Comparison of ENCODE assay signal across 24 cellular contexts in the genomic region with DNA sequence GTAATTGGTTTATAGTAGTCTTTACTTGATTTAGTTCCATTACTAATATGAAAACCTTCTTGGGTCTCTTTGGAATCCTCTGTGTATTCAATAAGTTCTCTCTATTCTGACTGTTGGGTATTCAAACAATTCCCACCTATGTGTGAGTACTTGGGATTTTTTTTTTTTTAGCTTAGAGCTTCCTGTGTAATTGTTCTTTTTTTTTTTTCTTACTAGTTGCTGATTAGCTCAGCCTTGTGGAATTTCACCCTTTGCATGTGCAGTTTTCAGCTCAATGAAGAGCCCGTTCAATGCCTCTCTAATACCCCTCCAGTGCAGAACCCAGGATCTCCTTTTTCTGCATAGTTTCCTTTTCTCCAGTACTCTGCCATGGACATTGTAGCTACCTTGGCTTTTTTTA.
DNase-seq lines count a peak whose midpoint lies in the region; ATAC-seq, FAIRE-seq and TF ChIP-seq lines count a peak whose summit lies in the region.
"Had no signal": no experiment of that assay in that cellular context is flagged by ENCODE, and none has a peak within 500 bp of the region (broad histone marks: within the 10 kb centered on the region; RNA-seq: fewer than 3 reads in every experiment).

No MANE protein-coding gene starts in this region.

- DNase-seq in mammary epithelial cell (no peak), MCF 10A (ENCODE audit: unreplicated experiment) (no peak), choroid plexus epithelial cell (ENCODE audit: low read depth) (peak; percentile 48), iris pigment epithelial cell (ENCODE audit: low read depth) (peak; percentile 57), RPMI8226 (no peak), pancreas (no peak), posterior vena cava (ENCODE audit: low spot score) (no peak)
- DNase-seq in effector CD8-positive, alpha-beta T cell (lab: John Stamatoyannopoulos, UW) = no peak
- DNase-seq: 8988T; activated CD4-positive, alpha-beta memory T cell treated with anti-CD3 and anti-CD28 coated beads for 36 hours; activated naive CD8-positive, alpha-beta T cell treated with anti-CD3 and anti-CD28 coated beads, Interleukin-2, amount 10 ng/mL, durations not matched to agents 7 days and 5 days; activated T-cell treated with anti-CD3 and anti-CD28 coated beads, Interleukin-2, amount 50 U/mL, for 72 hours; central memory CD4-positive, alpha-beta T cell; DMS 273 treated with DMSO at 0.1 percent for 48 hours; effector memory CD4-positive, alpha-beta T cell; NCI-H1417 treated with DMSO at 0.1 percent for 48 hours; nephron progenitor cell; stimulated activated CD4-positive, alpha-beta T cell treated with anti-CD3 and anti-CD28 coated beads, Interleukin-15, amount 100 ng/mL, for 24 hours; stimulated activated naive CD4-positive, alpha-beta T cell treated with Interleukin-2 at 50 U/mL for 16 hours; trophoblast cell had no signal

- H3K36me3 ChIP-seq in mammary epithelial cell (ENCODE audit: insufficient read depth, low read length) (no peaks in the 10 kb centered on the region), pancreas (no peaks in the 10 kb centered on the region)
- H3K36me3 ChIP-seq: BLaER1 had no signal

- no peaks in the 10 kb centered on the region for H3K27me3 Mint-ChIP-seq in MCF 10A (ENCODE audit: insufficient read depth, unreplicated experiment)
- H3K27me3 Mint-ChIP-seq: memory B cell had no signal

- H3K4me1 Mint-ChIP-seq in MCF 10A (ENCODE audit: insufficient read depth, unreplicated experiment) = no peaks in the 10 kb centered on the region
- H3K4me1 Mint-ChIP-seq: activated naive CD8-positive, alpha-beta T cell treated with anti-CD3 and anti-CD28 coated beads, Interleukin-2, amount 10 ng/mL, durations not matched to agents 7 days and 5 days; memory B cell; nephron progenitor cell had no signal

- no peak overlapping the region for H3K9ac ChIP-seq in mammary epithelial cell (ENCODE audit: insufficient read depth, low read length)
- H3K9ac ChIP-seq: BLaER1 had no signal

- H3K27ac Mint-ChIP-seq in MCF 10A (ENCODE audit: low read depth, unreplicated experiment) = no peak overlapping the region
- H3K27ac Mint-ChIP-seq: activated CD4-positive, alpha-beta memory T cell treated with anti-CD3 and anti-CD28 coated beads for 36 hours; activated naive CD8-positive, alpha-beta T cell treated with anti-CD3 and anti-CD28 coated beads, Interleukin-2, amount 10 ng/mL, durations not matched to agents 7 days and 5 days; activated T-cell treated with anti-CD3 and anti-CD28 coated beads, Interleukin-2, amount 50 U/mL, for 72 hours; memory B cell; nephron progenitor cell had no signal

- CTCF ChIA-PET in mammary epithelial cell (lab: Charles Lee; ENCODE audit: low non-redundant PET) (no interaction called here), MCF 10A (lab: Yijun Ruan, JAX) (interaction anchor here (0.6 to 0.9 kb wide), 2 partner anchors 8 to 40 kb away, joined by 3 read pairs; no protein-coding TSS in a partner anchor)

- no peak for FAIRE-seq in pancreas (lab: Jason Lieb, UNC)
- FAIRE-seq: H54 had no signal

- no peaks in the 10 kb centered on the region for H3K9me3 ChIP-seq in mammary epithelial cell (replicated peaks; ENCODE audit: insufficient read depth, low read length)
- H3K9me3 ChIP-seq in pancreas = no peaks in the 10 kb centered on the region

- no peak overlapping the region for H3K4me2 ChIP-seq in mammary epithelial cell (ENCODE audit: insufficient read depth, low read depth, low read length)
- H3K4me2 ChIP-seq: BLaER1 had no signal

- peaks cover 5% of the 10 kb centered on the region for H3K9me3 Mint-ChIP-seq in MCF 10A (ENCODE audit: unreplicated experiment)

- peaks cover 8% of the 10 kb centered on the region for H3K36me3 Mint-ChIP-seq in MCF 10A (ENCODE audit: insufficient read depth, unreplicated experiment)
- H3K36me3 Mint-ChIP-seq: activated CD4-positive, alpha-beta memory T cell treated with anti-CD3 and anti-CD28 coated beads for 36 hours; activated naive CD8-positive, alpha-beta T cell treated with anti-CD3 and anti-CD28 coated beads, Interleukin-2, amount 10 ng/mL, durations not matched to agents 7 days and 5 days; memory B cell had no signal

- H3K4me3 Mint-ChIP-seq in MCF 10A (ENCODE audit: unreplicated experiment) = no peak overlapping the region
- H3K4me3 Mint-ChIP-seq: activated CD4-positive, alpha-beta memory T cell treated with anti-CD3 and anti-CD28 coated beads for 36 hours; activated naive CD8-positive, alpha-beta T cell treated with anti-CD3 and anti-CD28 coated beads, Interleukin-2, amount 10 ng/mL, durations not matched to agents 7 days and 5 days; activated T-cell treated with anti-CD3 and anti-CD28 coated beads, Interleukin-2, amount 50 U/mL, for 72 hours; memory B cell; nephron progenitor cell had no signal

- in situ Hi-C loops in mammary epithelial cell (cut with MboI; ENCODE audit: low sequenced_read_pairs in 2 of 2) = no loop called here

- H3K27ac ChIP-seq in mammary epithelial cell (ENCODE audit: insufficient read depth, low read depth, low read length) = no peak overlapping the region
- no peak overlapping the region for H3K27ac ChIP-seq in pancreas
- H3K27ac ChIP-seq: BLaER1, VCaP had no signal

- dilution Hi-C loops in mammary epithelial cell (cut with HindIII; ENCODE audit: low sequenced_read_pairs) = no loop called here

- TF ChIP-seq CTCF in mammary epithelial cell (conservative IDR thresholded peaks at IDR 0.05 in 1 of 2, IDR thresholded peaks at IDR 0.05 in 1 of 2; ENCODE audit: extremely low read depth in 1 of 2, insufficient read depth in 1 of 2, low read depth in 1 of 2, low read length in 2 of 2) = no peak
- no peak for TF ChIP-seq CTCF in MCF 10A (IDR thresholded peaks at IDR 0.05; ENCODE audit: unreplicated experiment)
- TF ChIP-seq CTCF in choroid plexus epithelial cell (conservative IDR thresholded peaks at IDR 0.05; ENCODE audit: low read depth, low read length) = no peak
- TF ChIP-seq CTCF in pancreas (IDR thresholded peaks at IDR 0.05) = no peak

- no peaks in the 10 kb centered on the region for H3K4me1 ChIP-seq in mammary epithelial cell (ENCODE audit: insufficient read depth, low read length)
- H3K4me1 ChIP-seq in pancreas = no peaks in the 10 kb centered on the region
- H3K4me1 ChIP-seq: BLaER1 had no signal

- no peak for ATAC-seq in pancreas
- ATAC-seq: activated T-cell treated with anti-CD3 and anti-CD28 coated beads, Interleukin-2, amount 50 U/mL, for 72 hours had no signal

- H3K4me3 ChIP-seq in mammary epithelial cell (replicated peaks in 1 of 3; ENCODE audit: insufficient read depth in 1 of 3, low read depth in 2 of 3, low read length in 3 of 3) (no peak overlapping the region), choroid plexus epithelial cell (ENCODE audit: low read depth, low read length) (no peak overlapping the region), pancreas (no peak overlapping the region)
- H3K4me3 ChIP-seq: BLaER1 had no signal

- H3K79me2 ChIP-seq in mammary epithelial cell (ENCODE audit: insufficient read depth, low read length) = no peaks in the 10 kb centered on the region

- POLR2A ChIA-PET in MCF 10A (lab: Yijun Ruan, JAX) = no interaction called here

- H2AFZ ChIP-seq in mammary epithelial cell (ENCODE audit: low read depth, low read length) = peak overlapping the region; percentile 33

- intact Hi-C loops in mammary epithelial cell (cut with micrococcal nuclease) (no loop called here), MCF 10A (cut with micrococcal nuclease) (no loop called here), pancreas (cut with DNase I) (no loop called here), posterior vena cava (cut with DNase I) (no loop called here)

- H3K27me3 ChIP-seq in mammary epithelial cell (ENCODE audit: insufficient read depth, low read length) (no peaks in the 10 kb centered on the region), pancreas (no peaks in the 10 kb centered on the region)
- H3K27me3 ChIP-seq: BLaER1 had no signal

- no peaks in the 10 kb centered on the region for H4K20me1 ChIP-seq in mammary epithelial cell (ENCODE audit: insufficient read depth, low read length)
- H4K20me1 ChIP-seq: BLaER1 had no signal

- WGBS in mammary epithelial cell (ENCODE audit: low coverage, missing lambda C conversion rate) = 100% methylated on average over 1 of the region's 1 CpG
- 20 to 29% methylated on average over 1 of the region's 1 CpG for WGBS in pancreas, 2 donors

- BruUV-seq in mammary epithelial cell (replicated peaks; lab: Mats Ljungman, UMichigan) = no TSS peak
- BruUV-seq in MCF 10A (replicated peaks; lab: Mats Ljungman, UMichigan) = no TSS peak

Comparison
In these comparisons a context has a peak if more than half of its experiments do, and no peak if none do; other contexts are left out.
1. DNase-seq: peak in choroid plexus epithelial cell (single experiment) and iris pigment epithelial cell (single experiment); none in mammary epithelial cell (single experiment), MCF 10A (single experiment), RPMI8226 (single experiment), pancreas (0 of 6), posterior vena cava (single experiment) and effector CD8-positive, alpha-beta T cell (single experiment).